In genomic region chr17:38562903-38563302, GRCh38 we compare ENCODE assay signal across 18 cellular contexts. TPM values are rescaled to one million over a fixed set of nuclear protein-coding genes. Genes with fewer than 3 reads are reported as not detected.
A peak's percentile ranks its signal among the peaks of the same experiment; 100 is the strongest.
DNase-seq lines count a peak whose midpoint lies in the region; ATAC-seq and TF ChIP-seq lines count a peak whose summit lies in the region.
"Had no signal": no experiment of that assay in that cellular context is flagged by ENCODE, and none has a peak within 500 bp of the region (broad histone marks: within the 10 kb centered on the region; RNA-seq: fewer than 3 reads in every experiment).

No MANE protein-coding gene starts in this region.

- peak overlapping the region; percentile 31 for H3K4me3 Mint-ChIP-seq in natural killer cell
- no peak overlapping the region for H3K4me3 Mint-ChIP-seq in natural killer cell treated with Interleukin-12 subunit alpha and Interleukin-12 subunit beta and Interleukin-15 and Interleukin-18, amount 100 ng/mL, for 72 hours

- H3K4me3 ChIP-seq in ectodermal cell (ENCODE audit: insufficient read depth, low read depth, low read length) (peak overlapping the region; percentile 7), psoas muscle (no peak overlapping the region), body of pancreas (no peak overlapping the region)
- H3K4me3 ChIP-seq: Peyer's patch had no signal

- H3K27ac Mint-ChIP-seq in natural killer cell = no peak overlapping the region
- no peak overlapping the region for H3K27ac Mint-ChIP-seq in natural killer cell treated with Interleukin-12 subunit alpha and Interleukin-12 subunit beta and Interleukin-15 and Interleukin-18, amount 100 ng/mL, for 72 hours

- H3K27ac ChIP-seq in ectodermal cell (ENCODE audit: insufficient read depth, low read depth, low read length, poor library complexity, severe bottlenecking) (no peak overlapping the region), psoas muscle (no peak overlapping the region), body of pancreas (no peak overlapping the region)
- H3K27ac ChIP-seq: Peyer's patch had no signal

- peaks cover 41 to 58% of the 10 kb centered on the region in 2 donors for H3K27me3 Mint-ChIP-seq in natural killer cell (ENCODE audit: low read depth in 2 of 2)
- H3K27me3 Mint-ChIP-seq in natural killer cell treated with Interleukin-12 subunit alpha and Interleukin-12 subunit beta and Interleukin-15 and Interleukin-18, amount 100 ng/mL, for 72 hours = peaks cover 53 to 65% of the 10 kb centered on the region in 2 donors

- no peaks in the 10 kb centered on the region for H3K9me3 Mint-ChIP-seq in natural killer cell
- H3K9me3 Mint-ChIP-seq in natural killer cell treated with Interleukin-12 subunit alpha and Interleukin-12 subunit beta and Interleukin-15 and Interleukin-18, amount 100 ng/mL, for 72 hours = no peaks in the 10 kb centered on the region

- no peaks in the 10 kb centered on the region for H3K36me3 ChIP-seq in ectodermal cell (ENCODE audit: control insufficient read depth, insufficient read depth, low read length)
- no peaks in the 10 kb centered on the region for H3K36me3 ChIP-seq in psoas muscle (ENCODE audit: insufficient read depth in 1 of 2, low read depth in 1 of 2)
- H3K36me3 ChIP-seq in body of pancreas (replicated peaks in 1 of 2; ENCODE audit: insufficient read depth in 1 of 2, low read depth in 2 of 2) = no peaks in the 10 kb centered on the region
- H3K36me3 ChIP-seq: Peyer's patch had no signal

- peaks cover 17 to 38% of the 10 kb centered on the region in 2 donors for H3K4me1 Mint-ChIP-seq in natural killer cell
- peaks cover 24 to 30% of the 10 kb centered on the region in 2 donors for H3K4me1 Mint-ChIP-seq in natural killer cell treated with Interleukin-12 subunit alpha and Interleukin-12 subunit beta and Interleukin-15 and Interleukin-18, amount 100 ng/mL, for 72 hours (ENCODE audit: low read depth in 2 of 2)

- H3K4me1 ChIP-seq in ectodermal cell (ENCODE audit: control insufficient read depth, insufficient read depth, low read length) (peaks cover 61% of the 10 kb centered on the region), psoas muscle (no peaks in the 10 kb centered on the region), body of pancreas (peaks cover 32% of the 10 kb centered on the region)

- no peak for TF ChIP-seq POLR2A in body of pancreas (IDR thresholded peaks at IDR 0.05)

- H3K9me3 ChIP-seq in ectodermal cell (ENCODE audit: control insufficient read depth, low read length) = no peaks in the 10 kb centered on the region
- no peaks in the 10 kb centered on the region for H3K9me3 ChIP-seq in psoas muscle
- no peaks in the 10 kb centered on the region for H3K9me3 ChIP-seq in body of pancreas

- WGBS in ectodermal cell, 2 experiments = 3 to 4% methylated on average over 16 of the region's 16 CpGs
- WGBS in psoas muscle, 3 donors = 5 to 10% (median 9%) methylated on average over 15 to 16 of the region's 16 CpGs
- WGBS in body of pancreas, 2 donors = 26 to 32% methylated on average over 3 to 16 of the region's 16 CpGs

- TF ChIP-seq CTCF in natural killer cell (IDR thresholded peaks at IDR 0.05) = no peak
- no peak for TF ChIP-seq CTCF in psoas muscle (IDR thresholded peaks at IDR 0.05)
- TF ChIP-seq CTCF in body of pancreas (IDR thresholded peaks at IDR 0.05) = no peak

- H3K36me3 Mint-ChIP-seq in natural killer cell = no peaks in the 10 kb centered on the region
- H3K36me3 Mint-ChIP-seq in natural killer cell treated with Interleukin-12 subunit alpha and Interleukin-12 subunit beta and Interleukin-15 and Interleukin-18, amount 100 ng/mL, for 72 hours = no peaks in the 10 kb centered on the region

- ATAC-seq in natural killer cell (no peak), psoas muscle (no peak), body of pancreas (no peak)
- ATAC-seq in natural killer cell treated with Interleukin-12 subunit alpha and Interleukin-12 subunit beta and Interleukin-15 and Interleukin-18, amount 100 ng/mL, for 72 hours = no peak

- DNase-seq in natural killer cell (no peak), iPS-NIHi11 (ENCODE audit: low spot score) (peak; percentile 50), NCI-H748 (lab: John Stamatoyannopoulos, UW; ENCODE audit: unreplicated experiment) (no peak), psoas muscle (no peak), GOT3 (lab: John Stamatoyannopoulos, UW) (no peak), body of pancreas (no peak)
- no peak for DNase-seq in natural killer cell treated with Interleukin-12 subunit alpha and Interleukin-12 subunit beta and Interleukin-15 and Interleukin-18, amount 100 ng/mL, for 72 hours (ENCODE audit: low spot score)
- DNase-seq: 8988T, COR-L47, Karpas-422, MM.1S, NCI-H1105, NCI-H187, NCI-H2171, Peyer's patch, Right ventricle myocardium superior had no signal

- peaks cover 95% of the 10 kb centered on the region for H3K27me3 ChIP-seq in ectodermal cell (ENCODE audit: control insufficient read depth, insufficient read depth, low read length, poor library complexity, severe bottlenecking)
- peaks cover 0 to 91% (median 47%) of the 10 kb centered on the region in 3 donors for H3K27me3 ChIP-seq in psoas muscle (ENCODE audit: insufficient read depth in 3 of 3, low read length in 2 of 3)
- peaks cover 0 to 32% of the 10 kb centered on the region in 2 donors for H3K27me3 ChIP-seq in body of pancreas

- intact Hi-C loops in natural killer cell (cut with micrococcal nuclease) (no loop called here), psoas muscle (cut with DNase I) (no loop called here), body of pancreas (cut with DNase I) (no loop called here)

RNA-seq across cellular contexts. Expression of gene SRCIN1, which starts 42.8 kb away (rescaled TPM):
- total RNA-seq in natural killer cell (under 1 TPM in 2 of 3 donors, not detected in 1; 0.28 to 0.50 TPM), psoas muscle (under 1 TPM in 3 of 4 donors, not detected in 1; 0.13 to 0.39 (median 0.30) TPM), body of pancreas (10 to 100 TPM; 11.2 to 19.8 TPM)
- under 1 TPM; 0.05 to 0.28 TPM for total RNA-seq in natural killer cell treated with Interleukin-12 subunit alpha and Interleukin-12 subunit beta and Interleukin-15 and Interleukin-18, amount 100 ng/mL, for 72 hours
- polyA plus RNA-seq in ectodermal cell (2013, experiment 1 of 4) = 11.5 TPM
- polyA plus RNA-seq in ectodermal cell (2013, experiment 2 of 4) = 11.6 TPM
- polyA plus RNA-seq in ectodermal cell (2013, experiment 3 of 4) = 9.0 TPM
- polyA plus RNA-seq in ectodermal cell (2013, experiment 4 of 4) = 10.6 TPM
- polyA plus RNA-seq in psoas muscle = under 1 TPM; 0.04 to 0.18 (median 0.08) TPM
- polyA plus RNA-seq: CD14-positive monocyte had no signal

Comparison
In these comparisons a context has a peak if more than half of its experiments do, and no peak if none do; other contexts are left out.
1. RNA of gene SRCIN1, which starts 42.8 kb away (total RNA-seq): 11.2 to 19.8 TPM in body of pancreas; 0.13 to 0.39 TPM in psoas muscle, 0.05 to 0.28 TPM in natural killer cell treated with Interleukin-12 subunit alpha and Interleukin-12 subunit beta and Interleukin-15 and Interleukin-18, amount 100 ng/mL, for 72 hours and 0.28 to 0.50 TPM in natural killer cell; every median in the first group is over 4 times any median in the second.